In the genomic region with DNA sequence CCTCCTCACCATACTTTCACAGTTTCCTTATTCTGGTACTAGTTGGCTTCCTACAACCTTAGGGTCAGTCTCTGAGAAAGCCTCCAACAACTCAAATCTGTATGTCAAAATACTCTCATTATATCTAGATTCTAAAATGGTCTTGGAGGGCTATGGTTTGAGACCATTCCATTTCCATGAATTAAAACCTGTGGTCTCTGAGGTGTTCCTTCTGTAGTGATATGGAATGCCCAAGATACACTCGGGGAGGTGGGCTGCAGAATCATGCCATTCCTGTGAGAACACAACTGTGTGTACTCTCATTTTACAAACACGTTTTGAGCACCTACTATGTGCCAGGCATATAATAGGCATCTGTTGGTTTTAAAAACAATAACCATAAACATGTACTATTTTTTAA, we compare ENCODE assay signal across 20 cellular contexts.
A peak's percentile ranks its signal among the peaks of the same experiment; 100 is the strongest.
DNase-seq lines count a peak whose midpoint lies in the region; ATAC-seq, FAIRE-seq and TF ChIP-seq lines count a peak whose summit lies in the region.
"Had no signal": no experiment of that assay in that cellular context is flagged by ENCODE, and none has a peak within 500 bp of the region (broad histone marks: within the 10 kb centered on the region; RNA-seq: fewer than 3 reads in every experiment).

No MANE protein-coding gene starts in this region.

- peak overlapping the region; percentile 75 for H3K4ac ChIP-seq in IMR-90 (ENCODE audit: low read depth, low read length)
- no peak overlapping the region for H3K4ac ChIP-seq in trophoblast cell (ENCODE audit: low read depth, low read length)

- no TSS peak for BruUV-seq in IMR-90 (replicated peaks; lab: Mats Ljungman, UMichigan)

- no peak for TF ChIP-seq POLR2A in IMR-90 (IDR thresholded peaks at IDR 0.05; ENCODE audit: low read depth, low read length)

- CTCF ChIA-PET in IMR-90 (lab: Yijun Ruan, JAX), result no interaction called here
- CTCF ChIA-PET in T-cell (lab: Charles Lee), result no interaction called here

- ATAC-seq in IMR-90 (ENCODE audit: low read depth), result peak; percentile 47
- no peak for ATAC-seq in HG03442 (IDR thresholded peaks at IDR 0.05; ENCODE audit: unreplicated experiment)
- ATAC-seq in T-cell (replicated peaks in 1 of 4), result no peak

- H3K79me1 ChIP-seq in IMR-90 (ENCODE audit: low read depth in 1 of 2, low read length in 2 of 2) (peaks cover 26 to 62% of the 10 kb centered on the region in 2 experiments), trophoblast cell (ENCODE audit: low read length) (peaks cover 6% of the 10 kb centered on the region)

- H3K27me3 ChIP-seq in IMR-90 (ENCODE audit: control insufficient read depth, insufficient read depth, low read length), result no peaks in the 10 kb centered on the region
- no peaks in the 10 kb centered on the region for H3K27me3 ChIP-seq in trophoblast cell (ENCODE audit: insufficient read depth, low read length)
- H3K27me3 ChIP-seq in BE2C, result no peaks in the 10 kb centered on the region
- H3K27me3 ChIP-seq: testis had no signal

- H3K27ac ChIP-seq in IMR-90 (ENCODE audit: insufficient read depth, low read length) (peak overlapping the region; percentile 54; the same call in 1 of the 2 replicates), trophoblast cell (ENCODE audit: low read depth, low read length) (peak overlapping the region; percentile 27)
- H3K27ac ChIP-seq: testis, VCaP had no signal

- dilution Hi-C loops in IMR-90 (cut with HindIII; ENCODE audit: low sequenced_read_pairs, unreplicated experiment), result no loop called here

- H2BK12ac ChIP-seq in trophoblast cell (ENCODE audit: low read length), result no peak overlapping the region

- in situ Hi-C loops in IMR-90 (cut with MboI; ENCODE audit: low sequenced_read_pairs), result no loop called here

- peaks cover 40% of the 10 kb centered on the region for H3K36me3 ChIP-seq in IMR-90 (ENCODE audit: control insufficient read depth, insufficient read depth, low read length)
- peaks cover 13 to 22% of the 10 kb centered on the region in 2 experiments for H3K36me3 ChIP-seq in trophoblast cell (ENCODE audit: control insufficient read depth in 1 of 2, insufficient read depth in 2 of 2, low read length in 2 of 2)
- peaks cover 97% of the 10 kb centered on the region for H3K36me3 ChIP-seq in BE2C

- peaks cover 0 to 4% of the 10 kb centered on the region in 2 donors for H3K27me3 Mint-ChIP-seq in T-cell

- no peak overlapping the region for H3K4me3 Mint-ChIP-seq in T-cell
- H3K4me3 Mint-ChIP-seq: CD8-positive, alpha-beta memory T cell had no signal

- no peak overlapping the region for H4K12ac ChIP-seq in trophoblast cell (ENCODE audit: low read depth, low read length)

- no peak overlapping the region; the same call in 2 of the 3 replicates for H2BK15ac ChIP-seq in IMR-90 (ENCODE audit: low read depth, low read length)

- H3K9ac ChIP-seq in IMR-90 (ENCODE audit: low read depth, low read length) (no peak overlapping the region), trophoblast cell (ENCODE audit: low read length) (no peak overlapping the region)

- H4K8ac ChIP-seq in IMR-90 (ENCODE audit: low read depth in 2 of 2, low read length in 2 of 2), result peak overlapping the region; percentile 16 to 26; a peak in 2 of 4 replicates
- H4K8ac ChIP-seq in trophoblast cell (ENCODE audit: low read depth, low read length), result no peak overlapping the region

- DNase-seq in IMR-90 (no peak), choroid plexus epithelial cell (ENCODE audit: low read depth) (peak; percentile 44), trophoblast cell (no peak), BE2C (no peak), T-cell (no peak), DMS153 (lab: John Stamatoyannopoulos, UW) (no peak)
- DNase-seq: activated CD4-positive, alpha-beta T cell treated with anti-CD3 and anti-CD28 coated beads, Interleukin-2, amount 50 U/mL, for 48 hours; activated naive CD4-positive, alpha-beta T cell treated with Interleukin-2 at 50 U/mL for 16 hours; CD8-positive, alpha-beta memory T cell; head of caudate nucleus; NCI-H1092 treated with DMSO at 0.1 percent for 48 hours; NCI-H2081; NCI-H446; nucleus accumbens; stimulated activated CD4-positive, alpha-beta T cell treated with anti-CD3 and anti-CD28 coated beads, Interleukin-15, amount 100 ng/mL, for 24 hours; T-helper 2 cell; testis had no signal

- H3K23ac ChIP-seq in IMR-90 (ENCODE audit: low read depth, low read length) (peak overlapping the region; percentile 50; the same call in 1 of the 2 replicates), trophoblast cell (ENCODE audit: low read length) (no peak overlapping the region)

- peak overlapping the region; percentile 33; the same call in 1 of the 2 replicates for H2BK120ac ChIP-seq in IMR-90 (ENCODE audit: low read depth, low read length)
- H2BK120ac ChIP-seq in trophoblast cell (ENCODE audit: insufficient read depth, low read length, poor library complexity), result no peak overlapping the region

- H2BK5ac ChIP-seq in IMR-90 (ENCODE audit: low read depth, low read length, poor library complexity, severe bottlenecking) (peak overlapping the region; percentile 85), trophoblast cell (ENCODE audit: low read depth, low read length, poor library complexity) (no peak overlapping the region)

- H3K56ac ChIP-seq in IMR-90 (ENCODE audit: extremely low read depth, insufficient read depth, low read length), result 0 out of 2 replicates have a peak overlapping the region, but pooled peaks have one; percentile 22

- H3K79me2 ChIP-seq in trophoblast cell (ENCODE audit: control insufficient read depth, insufficient read depth, low read length, poor library complexity), result no peaks in the 10 kb centered on the region

- H3K9me3 Mint-ChIP-seq in T-cell, result no peaks in the 10 kb centered on the region
- H3K9me3 Mint-ChIP-seq: CD8-positive, alpha-beta memory T cell had no signal

- H2AK5ac ChIP-seq in IMR-90 (ENCODE audit: low read depth, low read length) (no peak overlapping the region), trophoblast cell (ENCODE audit: low read length) (no peak overlapping the region)

- H3K9me3 ChIP-seq in IMR-90 (ENCODE audit: control insufficient read depth, insufficient read depth, low read length) (no peaks in the 10 kb centered on the region), trophoblast cell (ENCODE audit: insufficient read depth, low read depth, low read length) (no peaks in the 10 kb centered on the region), BE2C (no peaks in the 10 kb centered on the region)
- H3K9me3 ChIP-seq: testis had no signal

- no peak for TF ChIP-seq RAD21 in IMR-90 (IDR thresholded peaks at IDR 0.05; ENCODE audit: low read length)

- no peak overlapping the region for H2AK9ac ChIP-seq in IMR-90 (replicated peaks; ENCODE audit: low read depth, low read length, poor library complexity)

- intact Hi-C loops in IMR-90 (cut with micrococcal nuclease), result loop anchor here (1.0 to 5.0 kb wide), 3 partner anchors 36 to 70 kb away; no protein-coding TSS in a partner anchor

- H2BK20ac ChIP-seq in IMR-90 (ENCODE audit: low read depth, low read length), result peak overlapping the region; percentile 27; the same call in 1 of the 2 replicates

- H3K36me3 Mint-ChIP-seq in T-cell, result no peaks in the 10 kb centered on the region

- POLR2A ChIA-PET in IMR-90 (lab: Charles Lee; ENCODE audit: unreplicated experiment) (interaction anchor here (0.6 kb wide), 1 partner anchor 167 kb away, joined by 3 read pairs; no protein-coding TSS in a partner anchor), T-cell (lab: Charles Lee) (interaction anchor here in 1 of 2 donors (0.6 kb wide), 1 partner anchor 10 kb away, joined by 3 read pairs; no protein-coding TSS in a partner anchor)

- H3K4me1 ChIP-seq in IMR-90 (ENCODE audit: control insufficient read depth, insufficient read depth, low read length) (peaks cover 16% of the 10 kb centered on the region), trophoblast cell (ENCODE audit: control insufficient read depth in 1 of 2, insufficient read depth in 2 of 2, low read length in 2 of 2) (peaks cover 5 to 10% of the 10 kb centered on the region in 2 experiments), BE2C (peaks cover under 1% of the 10 kb centered on the region; the same call in 1 of the 2 replicates)
- H3K4me1 ChIP-seq: testis had no signal

- H3K4me2 ChIP-seq in IMR-90 (ENCODE audit: low read depth, low read length) (peak overlapping the region; percentile 49; the same call in 1 of the 2 replicates), trophoblast cell (ENCODE audit: low read length) (no peak overlapping the region)

- peaks cover 6% of the 10 kb centered on the region; the same call in 1 of the 2 replicates for H3K9me1 ChIP-seq in IMR-90 (ENCODE audit: insufficient read depth, low read length)

- H2AFZ ChIP-seq in IMR-90 (replicated peaks; ENCODE audit: low read length, poor library complexity) (no peak overlapping the region), trophoblast cell (ENCODE audit: insufficient read depth, low read length, poor library complexity) (no peak overlapping the region)

- no peak overlapping the region for H3K27ac Mint-ChIP-seq in T-cell
- H3K27ac Mint-ChIP-seq: CD8-positive, alpha-beta memory T cell had no signal

- no peaks in the 10 kb centered on the region for H3K4me1 Mint-ChIP-seq in T-cell
- H3K4me1 Mint-ChIP-seq: CD8-positive, alpha-beta memory T cell had no signal

- H4K20me1 ChIP-seq in IMR-90 (ENCODE audit: insufficient read depth, low read length), result peaks cover 7% of the 10 kb centered on the region; the same call in 1 of the 2 replicates

- H3K18ac ChIP-seq in IMR-90 (ENCODE audit: low read depth, low read length) (peak overlapping the region; percentile 86; the same call in 1 of the 2 replicates), trophoblast cell (ENCODE audit: low read length) (no peak overlapping the region)

- no peak for TF ChIP-seq CTCF in IMR-90 (conservative IDR thresholded peaks at IDR 0.05; ENCODE audit: low read depth, low read length)
- TF ChIP-seq CTCF in choroid plexus epithelial cell (conservative IDR thresholded peaks at IDR 0.05; ENCODE audit: low read depth, low read length), result no peak
- TF ChIP-seq CTCF in BE2C (IDR thresholded peaks at IDR 0.05; ENCODE audit: low read depth, low read length), result no peak

- H3K14ac ChIP-seq in IMR-90 (replicated peaks; ENCODE audit: low read depth, low read length) (peak overlapping the region; percentile 17; the same call in 1 of the 2 replicates), trophoblast cell (ENCODE audit: low read length) (no peak overlapping the region)

- FAIRE-seq in G401.6 (lab: Jason Lieb, UNC), result peak; percentile 56

- H4K91ac ChIP-seq in IMR-90 (ENCODE audit: insufficient read depth, low read depth, low read length), result no peak overlapping the region
- H4K91ac ChIP-seq in trophoblast cell (ENCODE audit: low read depth, low read length), result no peak overlapping the region

- no CpG with 5 or more reads among the region's 2 CpGs for WGBS in IMR-90 (ENCODE audit: extremely low coverage in 2 of 2, insufficient read length in 1 of 2), 2 experiments
- no CpG with 5 or more reads among the region's 2 CpGs for WGBS in trophoblast cell (ENCODE audit: extremely low coverage, insufficient coverage, insufficient read length)

- H3K4me3 ChIP-seq in IMR-90 (ENCODE audit: insufficient read depth, low read depth, low read length) (no peak overlapping the region), choroid plexus epithelial cell (ENCODE audit: low read depth, low read length) (no peak overlapping the region), trophoblast cell (ENCODE audit: low read depth, low read length) (no peak overlapping the region), BE2C (ENCODE audit: low read depth, low read length) (no peak overlapping the region)
- H3K4me3 ChIP-seq: testis had no signal

- peak overlapping the region; percentile 61; the same call in 1 of the 2 replicates for H4K5ac ChIP-seq in IMR-90 (ENCODE audit: low read depth, low read length)
